In genomic region chr9:125409217-125409636, GRCh38 we compare ENCODE assay signal across 11 cellular contexts.
A peak's percentile ranks its signal among the peaks of the same experiment; 100 is the strongest.
DNase-seq lines count a peak whose midpoint lies in the region; ATAC-seq lines count a peak whose summit lies in the region.
"Had no signal": no experiment of that assay in that cellular context is flagged by ENCODE, and none has a peak within 500 bp of the region (broad histone marks: within the 10 kb centered on the region; RNA-seq: fewer than 3 reads in every experiment).

No MANE protein-coding gene starts in this region.

- CTCF ChIA-PET in activated CD4-positive, alpha-beta T cell treated with anti-CD3 and anti-CD28 coated beads for 36 hours (lab: Charles Lee) = no interaction called here

- no peaks in the 10 kb centered on the region for H3K9me3 Mint-ChIP-seq in activated CD4-positive, alpha-beta T cell treated with anti-CD3 and anti-CD28 coated beads for 36 hours (ENCODE audit: low read depth)
- H3K9me3 Mint-ChIP-seq in activated T-cell treated with anti-CD3 and anti-CD28 coated beads, Interleukin-2, amount 50 U/mL, for 72 hours = peaks cover 0 to 3% of the 10 kb centered on the region in 2 donors

- H3K14ac ChIP-seq in neuronal stem cell (ENCODE audit: low read length) = no peak overlapping the region

- no peak overlapping the region for H2BK12ac ChIP-seq in neuronal stem cell (ENCODE audit: low read length)

- H2AK5ac ChIP-seq in neuronal stem cell (ENCODE audit: low read depth, low read length) = peak overlapping the region; percentile 95

- H3K27me3 ChIP-seq in neuronal stem cell (ENCODE audit: control insufficient read depth in 3 of 3, insufficient read depth in 3 of 3, low read depth in 1 of 3, low read length in 3 of 3) = peaks cover 0 to 12% (median 12%) of the 10 kb centered on the region in 3 experiments

- H3K9me3 ChIP-seq in neuronal stem cell (replicated peaks in 1 of 2; ENCODE audit: control insufficient read depth in 2 of 2, insufficient read depth in 1 of 2, low read depth in 1 of 2, low read length in 2 of 2) = peaks cover 0 to 3% of the 10 kb centered on the region in 2 donors
- H3K9me3 ChIP-seq: heart left ventricle had no signal

- peak overlapping the region in 1 of 2 donors; percentile 48 for H3K4me3 ChIP-seq in neuronal stem cell (ENCODE audit: low read length in 2 of 2)

- no peak overlapping the region for H2BK5ac ChIP-seq in neuronal stem cell (ENCODE audit: low read length)

- H3K9ac ChIP-seq in neuronal stem cell (ENCODE audit: low read depth, low read length, poor library complexity) = peak overlapping the region; percentile 34

- H3K27ac Mint-ChIP-seq in activated CD4-positive, alpha-beta T cell treated with anti-CD3 and anti-CD28 coated beads for 36 hours = no peak overlapping the region
- no peak overlapping the region for H3K27ac Mint-ChIP-seq in activated T-cell treated with anti-CD3 and anti-CD28 coated beads, Interleukin-2, amount 50 U/mL, for 72 hours

- H3K36me3 ChIP-seq in neuronal stem cell (replicated peaks in 1 of 2; ENCODE audit: control insufficient read depth in 2 of 2, insufficient read depth in 2 of 2, low read length in 2 of 2) = no peaks in the 10 kb centered on the region
- H3K36me3 ChIP-seq: heart left ventricle had no signal

- H3K4me1 ChIP-seq in neuronal stem cell (ENCODE audit: control insufficient read depth in 2 of 2, insufficient read depth in 1 of 2, low read depth in 1 of 2, low read length in 2 of 2) = peaks cover 0 to 5% of the 10 kb centered on the region in 2 donors

- peak overlapping the region; percentile 77 for H3K18ac ChIP-seq in neuronal stem cell (ENCODE audit: low read length)

- H4K8ac ChIP-seq in neuronal stem cell (ENCODE audit: low read depth, low read length) = no peak overlapping the region

- peak overlapping the region; percentile 53 for H3K23ac ChIP-seq in neuronal stem cell (ENCODE audit: low read depth, low read length, poor library complexity)

- peaks cover 2% of the 10 kb centered on the region for H3K79me1 ChIP-seq in neuronal stem cell (ENCODE audit: low read depth, low read length)

- peaks cover 2% of the 10 kb centered on the region for H3K36me3 Mint-ChIP-seq in activated CD4-positive, alpha-beta T cell treated with anti-CD3 and anti-CD28 coated beads for 36 hours (ENCODE audit: low read depth)
- H3K36me3 Mint-ChIP-seq in activated T-cell treated with anti-CD3 and anti-CD28 coated beads, Interleukin-2, amount 50 U/mL, for 72 hours (ENCODE audit: insufficient read depth in 2 of 2) = peaks cover 0 to 6% of the 10 kb centered on the region in 2 donors

- no CpG with 5 or more reads among the region's 20 CpGs for WGBS in neuronal stem cell (ENCODE audit: extremely low coverage in 2 of 2, insufficient read length in 2 of 2, insufficient replicate concordance in 1 of 2), 2 donors

- peak; percentile 54 for DNase-seq in activated CD4-positive, alpha-beta T cell treated with anti-CD3 and anti-CD28 coated beads for 36 hours
- no peak for DNase-seq in activated CD4-positive, alpha-beta T cell treated with anti-CD3 and anti-CD28 coated beads, Interleukin-2, amount 50 U/mL, for 4 hours
- DNase-seq in HuH-7 (ENCODE audit: low spot score) = peak; percentile 66
- DNase-seq in activated T-cell treated with anti-CD3 and anti-CD28 coated beads, Interleukin-2, amount 50 U/mL, for 72 hours = peak in 1 of 2 donors; percentile 34
- DNase-seq in neuronal stem cell (ENCODE audit: low spot score) = no peak
- DNase-seq in H4 (ENCODE audit: low spot score) = no peak
- DNase-seq: activated CD8-positive, alpha-beta memory T cell treated with anti-CD3 and anti-CD28 coated beads, Interleukin-2, amount 50 U/mL, for 4 hours; NCI-H1105 had no signal

- H3K4me3 Mint-ChIP-seq in activated CD4-positive, alpha-beta T cell treated with anti-CD3 and anti-CD28 coated beads for 36 hours = no peak overlapping the region
- peak overlapping the region; percentile 83 to 90 for H3K4me3 Mint-ChIP-seq in activated T-cell treated with anti-CD3 and anti-CD28 coated beads, Interleukin-2, amount 50 U/mL, for 72 hours

- peaks cover 27% of the 10 kb centered on the region for H3K27me3 Mint-ChIP-seq in activated CD4-positive, alpha-beta T cell treated with anti-CD3 and anti-CD28 coated beads for 36 hours
- H3K27me3 Mint-ChIP-seq in activated T-cell treated with anti-CD3 and anti-CD28 coated beads, Interleukin-2, amount 50 U/mL, for 72 hours (ENCODE audit: low read depth) = peaks cover 36% of the 10 kb centered on the region

- no peak overlapping the region for H2AFZ ChIP-seq in neuronal stem cell (ENCODE audit: low read length)

- no peak overlapping the region for H3K4ac ChIP-seq in neuronal stem cell (ENCODE audit: low read length)

- no peak overlapping the region for H2BK120ac ChIP-seq in neuronal stem cell (ENCODE audit: low read depth, low read length)

- no peak overlapping the region for H4K91ac ChIP-seq in neuronal stem cell (ENCODE audit: low read depth, low read length, poor library complexity)

- peak; percentile 51 for ATAC-seq in activated CD4-positive, alpha-beta T cell treated with anti-CD3 and anti-CD28 coated beads for 36 hours
- ATAC-seq in activated T-cell treated with anti-CD3 and anti-CD28 coated beads, Interleukin-2, amount 50 U/mL, for 72 hours (replicated peaks in 1 of 2) = peak in 1 of 2 donors; percentile 12
- ATAC-seq in GM21390 (IDR thresholded peaks at IDR 0.05; ENCODE audit: unreplicated experiment) = no peak
- no peak for ATAC-seq in HG02588 (IDR thresholded peaks at IDR 0.05; ENCODE audit: unreplicated experiment)

- H3K4me1 Mint-ChIP-seq in activated CD4-positive, alpha-beta T cell treated with anti-CD3 and anti-CD28 coated beads for 36 hours = peaks cover 13% of the 10 kb centered on the region
- peaks cover 21% of the 10 kb centered on the region for H3K4me1 Mint-ChIP-seq in activated T-cell treated with anti-CD3 and anti-CD28 coated beads, Interleukin-2, amount 50 U/mL, for 72 hours (ENCODE audit: low read depth)

- H3K4me2 ChIP-seq in neuronal stem cell (ENCODE audit: insufficient read depth, low read length, poor library complexity, severe bottlenecking) = no peak overlapping the region

- intact Hi-C loops in activated CD4-positive, alpha-beta T cell treated with anti-CD3 and anti-CD28 coated beads for 36 hours (cut with DNase I, micrococcal nuclease) = loop anchor here (2.0 to 10.0 kb wide), 10 partner anchors 112 to 1086 kb away; partner anchors contain the start of gene PBX3 (in 1 of the 2)

- POLR2A ChIA-PET in activated CD4-positive, alpha-beta T cell treated with anti-CD3 and anti-CD28 coated beads for 36 hours (lab: Charles Lee) = no interaction called here

- H3K27ac ChIP-seq in neuronal stem cell (replicated peaks; ENCODE audit: low read length) = no peak overlapping the region

- peak overlapping the region; percentile 72 for H2BK15ac ChIP-seq in neuronal stem cell (ENCODE audit: low read length)

Comparison
In these comparisons a context has a peak if more than half of its experiments do, and no peak if none do; other contexts are left out.
1. DNase-seq: peak in activated CD4-positive, alpha-beta T cell treated with anti-CD3 and anti-CD28 coated beads for 36 hours (single experiment) and HuH-7 (single experiment); none in activated CD4-positive, alpha-beta T cell treated with anti-CD3 and anti-CD28 coated beads, Interleukin-2, amount 50 U/mL, for 4 hours (0 of 2), neuronal stem cell (single experiment) and H4 (single experiment).